22 cellular contexts compared by ENCODE assay signal in the genomic region with DNA sequence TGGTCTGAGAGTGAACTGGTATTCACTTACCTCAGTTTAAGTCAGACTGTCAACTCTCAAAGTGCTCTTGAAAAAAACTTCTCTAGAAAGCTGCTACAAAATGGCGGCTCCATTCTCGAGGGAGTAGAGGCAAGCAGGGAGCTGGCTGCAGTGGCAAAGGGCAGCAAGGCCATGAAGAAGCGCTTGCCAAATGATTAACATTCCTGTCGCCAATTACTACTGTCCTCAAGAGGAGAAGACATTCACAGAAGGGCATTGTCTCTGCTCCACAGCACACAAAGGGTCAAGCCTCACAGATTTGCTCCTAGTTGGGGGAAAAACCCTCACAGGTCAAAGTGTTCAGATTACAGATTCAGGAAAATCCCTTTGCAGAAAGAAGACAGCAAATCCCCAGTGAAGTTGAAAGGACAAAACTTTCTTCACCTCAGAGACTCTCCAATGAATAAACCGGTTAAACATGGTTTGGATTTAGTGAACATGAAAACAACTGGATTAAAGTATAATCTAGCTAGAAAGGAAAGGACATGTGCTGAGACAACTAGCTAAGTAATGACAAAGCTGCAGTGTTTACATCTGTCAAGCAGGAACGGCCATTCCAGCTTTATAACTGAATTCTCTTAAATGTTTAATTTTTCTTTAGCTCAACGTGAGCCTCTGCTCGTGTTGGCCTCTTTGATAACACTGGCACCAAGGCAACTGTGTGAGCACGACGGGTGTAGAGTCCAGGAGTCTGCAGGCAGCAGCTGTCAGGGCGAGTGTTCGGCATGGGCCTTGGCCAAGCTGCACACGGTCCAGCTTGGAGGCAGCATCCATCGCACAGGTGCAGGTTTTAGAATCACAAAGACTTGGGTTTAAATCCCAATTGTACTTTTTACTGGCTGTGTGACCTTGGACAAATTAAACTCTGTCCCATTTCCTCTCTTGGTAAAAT. TPM values are rescaled to one million over a fixed set of nuclear protein-coding genes. Genes with fewer than 3 reads are reported as not detected.
DNase-seq lines count a peak whose midpoint lies in the region; ATAC-seq and TF ChIP-seq lines count a peak whose summit lies in the region.
"Had no signal": no experiment of that assay in that cellular context is flagged by ENCODE, and none has a peak within 500 bp of the region (broad histone marks: within the 10 kb centered on the region; RNA-seq: fewer than 3 reads in every experiment).

No MANE protein-coding gene starts in this region.

- H3F3A ChIP-seq in neural progenitor cell (ENCODE audit: low read depth): peaks cover 21% of the 10 kb centered on the region

- peak; percentile 80 for ATAC-seq in GM19463 (IDR thresholded peaks at IDR 0.05; ENCODE audit: unreplicated experiment)
- ATAC-seq in GM18502 (IDR thresholded peaks at IDR 0.05; ENCODE audit: poor library complexity, unreplicated experiment): no peak
- ATAC-seq: heart right ventricle; stimulated activated effector memory CD8-positive, alpha-beta T cell treated with anti-CD3 and anti-CD28 coated beads, Interleukin-12 subunit alpha, Interleukin-12 subunit beta, amount 100 ng/mL, for 72 hours; upper lobe of right lung had no signal

- H3K27me3 Mint-ChIP-seq in neural progenitor cell (ENCODE audit: insufficient read depth, low read depth): no peaks in the 10 kb centered on the region
- no peaks in the 10 kb centered on the region for H3K27me3 Mint-ChIP-seq in type B pancreatic cell
- H3K27me3 Mint-ChIP-seq: activated CD4-positive, alpha-beta memory T cell treated with anti-CD3 and anti-CD28 coated beads, Interleukin-2, amount 10 ng/mL, durations not matched to agents 7 days and 5 days; CD4-positive, CD25-positive, alpha-beta regulatory T cell had no signal

- peaks cover 13% of the 10 kb centered on the region for H3K4me1 Mint-ChIP-seq in neural progenitor cell
- H3K4me1 Mint-ChIP-seq in type B pancreatic cell (ENCODE audit: unreplicated experiment): peaks cover 8% of the 10 kb centered on the region
- H3K4me1 Mint-ChIP-seq: activated CD4-positive, alpha-beta memory T cell treated with anti-CD3 and anti-CD28 coated beads, Interleukin-2, amount 10 ng/mL, durations not matched to agents 7 days and 5 days; stimulated activated effector memory CD8-positive, alpha-beta T cell treated with anti-CD3 and anti-CD28 coated beads, Interleukin-12 subunit alpha, Interleukin-12 subunit beta, amount 100 ng/mL, for 72 hours had no signal

- H4K20me1 ChIP-seq in neural progenitor cell (ENCODE audit: low read depth): no peaks in the 10 kb centered on the region

- no peak overlapping the region for H2AFZ ChIP-seq in neural progenitor cell (replicated peaks)

- H3K4me3 ChIP-seq in neural progenitor cell: no peak overlapping the region
- H3K4me3 ChIP-seq: heart right ventricle, ovary, smooth muscle cell, upper lobe of right lung had no signal

- H3K9me3 ChIP-seq in neural progenitor cell (ENCODE audit: low read depth): no peaks in the 10 kb centered on the region
- H3K9me3 ChIP-seq: heart right ventricle, ovary, upper lobe of right lung had no signal

- H3K36me3 ChIP-seq in neural progenitor cell: no peaks in the 10 kb centered on the region
- H3K36me3 ChIP-seq: ovary, upper lobe of right lung had no signal

- peak; percentile 32 for DNase-seq in ELF-1 (ENCODE audit: low read depth, low spot score)
- DNase-seq in cerebellum (ENCODE audit: low spot score): peak; percentile 8
- DNase-seq in neural progenitor cell (ENCODE audit: low spot score): peak; percentile 84
- DNase-seq in nucleus accumbens (lab: John Stamatoyannopoulos, UW): no peak
- no peak for DNase-seq in type B pancreatic cell (ENCODE audit: extremely low spot score, unreplicated experiment)
- DNase-seq in HCEC 1CT: no peak
- DNase-seq: activated CD4-positive, alpha-beta memory T cell treated with anti-CD3 and anti-CD28 coated beads, Interleukin-2, amount 10 ng/mL, durations not matched to agents 7 days and 5 days; CD4-positive, CD25-positive, alpha-beta regulatory T cell; heart right ventricle; Karpas-422; kidney glomerular epithelial cell; NCI-H2171; NK-92 treated with Interleukin-12 subunit alpha and Interleukin-12 subunit beta, amount 100 ng/mL, for 24 hours; ovary; upper lobe of right lung had no signal

- H3K9me3 Mint-ChIP-seq in neural progenitor cell: no peaks in the 10 kb centered on the region
- H3K9me3 Mint-ChIP-seq in type B pancreatic cell: no peaks in the 10 kb centered on the region
- H3K9me3 Mint-ChIP-seq: activated CD4-positive, alpha-beta memory T cell treated with anti-CD3 and anti-CD28 coated beads, Interleukin-2, amount 10 ng/mL, durations not matched to agents 7 days and 5 days; CD4-positive, CD25-positive, alpha-beta regulatory T cell; stimulated activated effector memory CD8-positive, alpha-beta T cell treated with anti-CD3 and anti-CD28 coated beads, Interleukin-12 subunit alpha, Interleukin-12 subunit beta, amount 100 ng/mL, for 72 hours had no signal

- H3K9ac ChIP-seq in neural progenitor cell: no peak overlapping the region

- peak overlapping the region; percentile 41 for H3K4me2 ChIP-seq in neural progenitor cell
- H3K4me2 ChIP-seq: smooth muscle cell had no signal

- H3K4me3 Mint-ChIP-seq in neural progenitor cell (no peak overlapping the region), type B pancreatic cell (no peak overlapping the region)
- H3K4me3 Mint-ChIP-seq: activated CD4-positive, alpha-beta memory T cell treated with anti-CD3 and anti-CD28 coated beads, Interleukin-2, amount 10 ng/mL, durations not matched to agents 7 days and 5 days; CD4-positive, CD25-positive, alpha-beta regulatory T cell; stimulated activated effector memory CD8-positive, alpha-beta T cell treated with anti-CD3 and anti-CD28 coated beads, Interleukin-12 subunit alpha, Interleukin-12 subunit beta, amount 100 ng/mL, for 72 hours had no signal

- H3K27me3 ChIP-seq in neural progenitor cell: no peaks in the 10 kb centered on the region
- H3K27me3 ChIP-seq: heart right ventricle, ovary, upper lobe of right lung had no signal

- H3K27ac Mint-ChIP-seq in neural progenitor cell (peak overlapping the region; percentile 50), type B pancreatic cell (no peak overlapping the region)
- H3K27ac Mint-ChIP-seq: activated CD4-positive, alpha-beta memory T cell treated with anti-CD3 and anti-CD28 coated beads, Interleukin-2, amount 10 ng/mL, durations not matched to agents 7 days and 5 days; stimulated activated effector memory CD8-positive, alpha-beta T cell treated with anti-CD3 and anti-CD28 coated beads, Interleukin-12 subunit alpha, Interleukin-12 subunit beta, amount 100 ng/mL, for 72 hours had no signal

- TF ChIP-seq CTCF in neural progenitor cell (IDR thresholded peaks at IDR 0.05) (no peak), type B pancreatic cell (conservative IDR thresholded peaks at IDR 0.05) (no peak)

- peaks cover 27% of the 10 kb centered on the region for H3K4me1 ChIP-seq in neural progenitor cell
- H3K4me1 ChIP-seq: heart right ventricle, upper lobe of right lung had no signal

- H3K27ac ChIP-seq in neural progenitor cell: peak overlapping the region; percentile 73
- H3K27ac ChIP-seq: heart right ventricle, ovary, RWPE1, upper lobe of right lung had no signal

- H3K79me2 ChIP-seq in neural progenitor cell (ENCODE audit: low read depth): no peaks in the 10 kb centered on the region

- H3K36me3 Mint-ChIP-seq in neural progenitor cell (peaks cover 4% of the 10 kb centered on the region), type B pancreatic cell (peaks cover 10% of the 10 kb centered on the region)
- H3K36me3 Mint-ChIP-seq: stimulated activated effector memory CD8-positive, alpha-beta T cell treated with anti-CD3 and anti-CD28 coated beads, Interleukin-12 subunit alpha, Interleukin-12 subunit beta, amount 100 ng/mL, for 72 hours had no signal

RNA-seq across cellular contexts. Expression of a gene that starts 37.6 kb away (rescaled TPM):
- total RNA-seq in cerebellum: not detected
- 0.25 and 1.0 TPM in 2 replicates for total RNA-seq in neural progenitor cell (ENCODE audit: low replicate concordance)
- 0.26 TPM in 1 of 2 replicates, not detected in the other for total RNA-seq in type B pancreatic cell (ENCODE audit: low replicate concordance)
- total RNA-seq: A673; activated CD4-positive, alpha-beta memory T cell treated with anti-CD3 and anti-CD28 coated beads, Interleukin-2, amount 10 ng/mL, durations not matched to agents 7 days and 5 days; CD4-positive, CD25-positive, alpha-beta regulatory T cell; fibroblast of lung; heart right ventricle; ovary; smooth muscle cell; upper lobe of right lung had no signal

RNA-seq across cellular contexts. Expression of a gene that starts 57.4 kb away (rescaled TPM):
- total RNA-seq in cerebellum: 98.4 TPM
- total RNA-seq in neural progenitor cell (ENCODE audit: low replicate concordance): 67.8 and 122 TPM in 2 replicates
- total RNA-seq in type B pancreatic cell (ENCODE audit: low replicate concordance): 93.1 and 126 TPM in 2 replicates

Comparison
In these comparisons a context has a peak if more than half of its experiments do, and no peak if none do; other contexts are left out.
1. DNase-seq: peak in ELF-1 (single experiment), cerebellum (single experiment) and neural progenitor cell (single experiment); none in nucleus accumbens (0 of 56), type B pancreatic cell (single experiment) and HCEC 1CT (single experiment).